In genomic region chr12:15919491-15919890, GRCh38 we compare ENCODE assay signal across 14 cellular contexts.
"Had no signal": no experiment of that assay in that cellular context is flagged by ENCODE, and none has a peak within 500 bp of the region (broad histone marks: within the 10 kb centered on the region; RNA-seq: fewer than 3 reads in every experiment).

No MANE protein-coding gene starts in this region.

- H3K4me3 ChIP-seq: hepatocyte, tibial artery had no signal

- H3K27ac Mint-ChIP-seq: activated T-helper 1 cell treated with anti-CD3 and anti-CD28 coated beads, Interleukin-12 subunit alpha, Interleukin-12 subunit beta, Interleukin-2, Interleukin-4 antibody, amounts not matched to agents 30 ng/mL and 10 ng/mL and 1 ng/mL, durations not matched to agents 14 hours and 24 hours and 36 hours; memory B cell had no signal

- H3K4me3 Mint-ChIP-seq: activated T-helper 1 cell treated with anti-CD3 and anti-CD28 coated beads, Interleukin-12 subunit alpha, Interleukin-12 subunit beta, Interleukin-2, Interleukin-4 antibody, amounts not matched to agents 30 ng/mL and 10 ng/mL and 1 ng/mL, durations not matched to agents 14 hours and 24 hours and 36 hours; memory B cell; neural crest cell had no signal

- H3K4me1 ChIP-seq: tibial artery had no signal

- H3K9me3 ChIP-seq: tibial artery had no signal

- H3K36me3 ChIP-seq: tibial artery had no signal

- DNase-seq: activated CD4-positive, alpha-beta T cell treated with anti-CD3 and anti-CD28 coated beads, Interleukin-2, amount 50 U/mL, for 1 hour; activated CD8-positive, alpha-beta memory T cell treated with anti-CD3 and anti-CD28 coated beads for 24 hours; activated naive CD4-positive, alpha-beta T cell; aorta; stimulated activated CD4-positive, alpha-beta T cell treated with anti-CD3 and anti-CD28 coated beads, Interleukin-12 subunit alpha, Interleukin-12 subunit beta, amount 100 ng/mL, for 4 hours; stimulated activated CD4-positive, alpha-beta T cell treated with anti-CD3 and anti-CD28 coated beads, Interleukin-2, amount 100 ng/mL, for 24 hours; T-helper 9 cell; tibial artery had no signal

- H3K27me3 ChIP-seq: hepatocyte, tibial artery had no signal

- H3K27ac ChIP-seq: hepatocyte, tibial artery had no signal

- H3K27me3 Mint-ChIP-seq: memory B cell had no signal

- ATAC-seq: activated CD4-positive, CD25-positive, alpha-beta regulatory T cell treated with anti-CD3 and anti-CD28 coated beads, Interleukin-2, amount 50 U/mL, for 24 hours; left lobe of liver had no signal

- H3K9me3 Mint-ChIP-seq: activated T-helper 1 cell treated with anti-CD3 and anti-CD28 coated beads, Interleukin-12 subunit alpha, Interleukin-12 subunit beta, Interleukin-2, Interleukin-4 antibody, amounts not matched to agents 30 ng/mL and 10 ng/mL and 1 ng/mL, durations not matched to agents 14 hours and 24 hours and 36 hours; memory B cell had no signal
